In genomic region chr4:100060765-100061416, GRCh38 we compare ENCODE assay signal across 11 cellular contexts.
DNase-seq lines count a peak whose midpoint lies in the region; ATAC-seq, FAIRE-seq and TF ChIP-seq lines count a peak whose summit lies in the region.
"Had no signal": no experiment of that assay in that cellular context is flagged by ENCODE, and none has a peak within 500 bp of the region (broad histone marks: within the 10 kb centered on the region; RNA-seq: fewer than 3 reads in every experiment).

No MANE protein-coding gene starts in this region.

- DNase-seq in NCI-H748 treated with DMSO at 0.1 percent for 48 hours (lab: John Stamatoyannopoulos, UW): peak; percentile 14
- DNase-seq in NCI-H2029 (lab: John Stamatoyannopoulos, UW): no peak
- no peak for DNase-seq in UCSD-AML1 (lab: John Stamatoyannopoulos, UW; ENCODE audit: unreplicated experiment)
- DNase-seq in HepG2 (ENCODE audit: low spot score): no peak
- no peak for DNase-seq in RPMI8226
- DNase-seq: activated CD4-positive, alpha-beta T cell treated with anti-CD3 and anti-CD28 coated beads for 48 hours; brain microvascular endothelial cell; mammary epithelial cell had no signal

- TF ChIP-seq RAD21 in HepG2 (CRISPR knock-in tag; IDR thresholded peaks at IDR 0.05): no peak

- TF ChIP-seq CTCF in HepG2 (CRISPR knock-in tag; IDR thresholded peaks at IDR 0.05): no peak

- TF ChIP-seq POLR2A in HepG2 (IDR thresholded peaks at IDR 0.05; ENCODE audit: insufficient read depth in 1 of 2, low read depth in 2 of 2, low read length in 2 of 2): no peak

- BruUV-seq in HepG2 (replicated peaks; lab: Mats Ljungman, UMichigan): no TSS peak

- no peak overlapping the region for H3K4me2 ChIP-seq in HepG2 (ENCODE audit: low read depth, low read length)

- H3K9me3 ChIP-seq in HepG2 (ENCODE audit: low read length): no peaks in the 10 kb centered on the region

- no peak overlapping the region for H2AFZ ChIP-seq in HepG2 (ENCODE audit: low read length)

- no peaks in the 10 kb centered on the region for H3K27me3 ChIP-seq in HepG2 (ENCODE audit: control insufficient read depth in 1 of 2, insufficient read depth in 2 of 2, low read length in 2 of 2)
- H3K27me3 ChIP-seq: brain microvascular endothelial cell had no signal

- H3K27ac ChIP-seq in HepG2 (ENCODE audit: extremely low read length, insufficient read depth, low read length): no peak overlapping the region
- H3K27ac ChIP-seq: brain microvascular endothelial cell had no signal

- CTCF ChIA-PET in HepG2 (lab: Yijun Ruan, JAX; ENCODE audit: low intra/inter-chr PET ratio, low total read pairs): no interaction called here

- no peaks in the 10 kb centered on the region for H3K79me2 ChIP-seq in HepG2 (ENCODE audit: insufficient read depth, low read length)

- no peaks in the 10 kb centered on the region for H3K36me3 ChIP-seq in HepG2 (replicated peaks in 1 of 2; ENCODE audit: control insufficient read depth in 1 of 2, insufficient read depth in 2 of 2, low read length in 2 of 2)
- H3K36me3 ChIP-seq: brain microvascular endothelial cell had no signal

- in situ Hi-C loops in HepG2 (cut with HindIII; ENCODE audit: extremely low pct_ligation_motif_present, low pct_unique_long_range_greater_than_20kb): no loop called here

- POLR2A ChIA-PET in HepG2 (lab: Yijun Ruan, JAX): no interaction called here

- no peaks in the 10 kb centered on the region for H4K20me1 ChIP-seq in HepG2 (ENCODE audit: insufficient read depth, low read length)

- no peak for TF ChIP-seq EP300 in HepG2 (IDR thresholded peaks at IDR 0.05; ENCODE audit: low read depth in 2 of 2, low read length in 2 of 2)
- TF ChIP-seq EP300 in HepG2 (CRISPR knock-in tag; IDR thresholded peaks at IDR 0.05; ENCODE audit: borderline replicate concordance): no peak

- 2% methylated on average over 5 of the region's 5 CpGs for WGBS in HepG2 (ENCODE audit: low lambda C conversion rate)

- no peak overlapping the region for H3K4me3 ChIP-seq in HepG2 (replicated peaks in 1 of 3; ENCODE audit: insufficient read depth in 1 of 3, low read depth in 2 of 3, low read length in 3 of 3)

- no peak for FAIRE-seq in HepG2 (lab: Jason Lieb, UNC)

- no peak overlapping the region for H3K9ac ChIP-seq in HepG2 (ENCODE audit: insufficient read depth, low read depth, low read length)

- peak; percentile 87 for ATAC-seq in GM18519 (IDR thresholded peaks at IDR 0.05; ENCODE audit: low FRiP score, unreplicated experiment)
- ATAC-seq in GM21528 (IDR thresholded peaks at IDR 0.05; ENCODE audit: low FRiP score, unreplicated experiment): peak; percentile 59
- ATAC-seq in HG03103 (IDR thresholded peaks at IDR 0.05; ENCODE audit: low read depth, unreplicated experiment): peak; percentile 78
- ATAC-seq in HepG2: no peak

- intact Hi-C loops in HepG2 (cut with micrococcal nuclease; ENCODE audit: unreplicated experiment): no loop called here

- no peaks in the 10 kb centered on the region for H3K4me1 ChIP-seq in HepG2 (ENCODE audit: insufficient read depth, low read length)

TF ChIP-seq in HepG2, 621 proteins besides CTCF, POLR2A, EP300 and RAD21:
- TF ChIP-seq ZSCAN31 (CRISPR knock-in tag; IDR thresholded peaks at IDR 0.05; ENCODE audit: low read depth): no peak
- TF ChIP-seq SSRP1 (CRISPR knock-in tag; IDR thresholded peaks at IDR 0.05): no peak
- TF ChIP-seq KDM1A (CRISPR knock-in tag; IDR thresholded peaks at IDR 0.05): no peak
- no peak for TF ChIP-seq RFX5 (IDR thresholded peaks at IDR 0.05; ENCODE audit: low read depth, low read length)
- TF ChIP-seq HOXA9 (CRISPR knock-in tag; IDR thresholded peaks at IDR 0.05; ENCODE audit: borderline replicate concordance): no peak
- no peak for TF ChIP-seq POLR2G (IDR thresholded peaks at IDR 0.05; ENCODE audit: low read depth, low read length)
- TF ChIP-seq JUNB (CRISPR knock-in tag; IDR thresholded peaks at IDR 0.05; ENCODE audit: borderline replicate concordance): no peak
- no peak for TF ChIP-seq CCAR2 (optimal IDR thresholded peaks at IDR 0.05; ENCODE audit: low read depth, low read length)
- no peak for TF ChIP-seq PPARG (CRISPR knock-in tag; conservative IDR thresholded peaks at IDR 0.05)
- no peak for TF ChIP-seq ZKSCAN5 (CRISPR knock-in tag; IDR thresholded peaks at IDR 0.05)
- no peak for TF ChIP-seq NFAT5 (CRISPR knock-in tag; IDR thresholded peaks at IDR 0.05)
- no peak for TF ChIP-seq ZBTB33 (CRISPR knock-in tag; IDR thresholded peaks at IDR 0.05)
- TF ChIP-seq BCL3 (CRISPR knock-in tag; IDR thresholded peaks at IDR 0.05): no peak
- TF ChIP-seq GFI1 (CRISPR knock-in tag; IDR thresholded peaks at IDR 0.05; ENCODE audit: borderline replicate concordance): no peak
- TF ChIP-seq BATF2 (CRISPR knock-in tag; IDR thresholded peaks at IDR 0.05): no peak
- no peak for TF ChIP-seq ZNF768 (CRISPR knock-in tag; IDR thresholded peaks at IDR 0.05)
